ENCODE assay signal across 8 cellular contexts in the genomic region with DNA sequence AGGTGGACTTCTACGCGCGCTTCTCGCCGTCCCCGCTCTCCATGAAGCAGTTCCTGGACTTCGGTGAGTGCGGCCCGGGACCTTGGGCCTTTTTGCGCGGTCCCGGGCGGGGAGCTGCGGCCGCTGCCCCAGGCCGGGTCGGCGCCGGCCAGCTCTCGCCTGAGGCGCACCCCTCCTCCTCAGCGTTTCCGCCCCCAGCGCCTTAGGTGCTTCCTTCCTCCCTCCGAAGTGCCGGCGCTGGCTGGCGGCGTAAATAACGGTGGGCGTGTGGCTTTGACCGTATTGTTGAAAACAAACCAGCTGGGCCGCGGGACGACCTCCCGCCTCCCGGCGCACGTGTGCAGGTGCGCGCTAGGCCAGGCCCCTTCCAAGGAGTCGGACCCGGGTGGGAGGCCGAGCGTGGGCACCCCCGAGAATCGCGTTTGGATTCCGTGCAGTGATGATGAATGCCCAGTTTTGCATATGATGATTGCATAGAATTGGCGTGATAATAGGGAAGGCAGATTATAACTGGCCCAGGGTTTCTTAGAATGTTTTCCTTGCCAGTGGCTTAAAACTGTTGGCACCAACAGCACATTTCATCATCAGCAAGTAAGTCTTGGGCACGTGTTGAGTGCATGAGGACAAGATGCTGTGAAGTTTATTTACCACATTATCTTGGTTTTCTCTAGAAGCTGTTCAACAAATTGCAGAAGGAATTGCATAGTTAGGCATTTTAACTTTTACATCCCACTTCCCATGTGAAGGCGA. TPM values are rescaled to one million over a fixed set of nuclear protein-coding genes. Genes with fewer than 3 reads are reported as not detected.
A peak's percentile ranks its signal among the peaks of the same experiment; 100 is the strongest.
DNase-seq lines count a peak whose midpoint lies in the region; ATAC-seq and TF ChIP-seq lines count a peak whose summit lies in the region.

No MANE protein-coding gene starts in this region.

- POLR2A ChIA-PET in A673 (lab: Charles Lee; ENCODE audit: low non-redundant PET) = no interaction called here

- H3K27me3 ChIP-seq in A673 (replicated peaks; ENCODE audit: insufficient read depth, low read depth, low read length, poor library complexity) (no peaks in the 10 kb centered on the region), lower lobe of right lung (ENCODE audit: low read depth) (no peaks in the 10 kb centered on the region)

- H3K27ac ChIP-seq in A673 (ENCODE audit: low read depth, low read length, poor library complexity, severe bottlenecking) (peak overlapping the region; percentile 84), lower lobe of right lung (peak overlapping the region; percentile 93)

- H3K4me1 ChIP-seq in A673 (ENCODE audit: insufficient read depth, low read length, poor library complexity, severe bottlenecking) (peaks cover 4% of the 10 kb centered on the region), lower lobe of right lung (peaks cover 14% of the 10 kb centered on the region)

- ATAC-seq in GM18511 (IDR thresholded peaks at IDR 0.05; ENCODE audit: unreplicated experiment) (peak; percentile 78), HG02973 (IDR thresholded peaks at IDR 0.05; ENCODE audit: unreplicated experiment) (peak; percentile 60), lower lobe of right lung (peak; percentile 73 to 77)

- intact Hi-C loops in A673 (cut with micrococcal nuclease; ENCODE audit: unreplicated experiment) = no loop called here
- intact Hi-C loops in lower lobe of right lung (cut with DNase I) = no loop called here

- DNase-seq in A673 (ENCODE audit: low spot score) (peak; percentile 70), NCI-H2227 treated with DMSO at 0.1 percent for 48 hours (lab: John Stamatoyannopoulos, UW) (peak; percentile 80), dermis blood vessel endothelial cell (peak; percentile 80), lower lobe of right lung (peak; percentile 82)
- peak; percentile 77 for DNase-seq in activated CD4-positive, alpha-beta T cell treated with anti-CD3 and anti-CD28 coated beads for 48 hours
- peak; percentile 45 for DNase-seq in stimulated activated CD8-positive, alpha-beta memory T cell treated with anti-CD3 and anti-CD28 coated beads, Interleukin-12 subunit alpha, Interleukin-12 subunit beta, amount 100 ng/mL, for 4 hours (ENCODE audit: low read depth)

- BruUV-seq in A673 (replicated peaks; lab: Mats Ljungman, UMichigan) = no TSS peak

- TF ChIP-seq CTCF in A673 (conservative IDR thresholded peaks at IDR 0.05; ENCODE audit: low read depth, low read length) = no peak
- TF ChIP-seq CTCF in lower lobe of right lung (IDR thresholded peaks at IDR 0.05) = no peak

- H3K36me3 ChIP-seq in A673 (ENCODE audit: insufficient read depth, low read length, poor library complexity, severe bottlenecking) (no peaks in the 10 kb centered on the region), lower lobe of right lung (no peaks in the 10 kb centered on the region)

- no peaks in the 10 kb centered on the region for H3K9me3 ChIP-seq in A673 (ENCODE audit: low read depth, low read length, poor library complexity, severe bottlenecking)
- no peaks in the 10 kb centered on the region for H3K9me3 ChIP-seq in lower lobe of right lung

- CTCF ChIA-PET in A673 (lab: Charles Lee) = interaction anchor here (0.5 kb wide), 1 partner anchor 215 kb away, joined by 8 read pairs; no protein-coding TSS in a partner anchor

- H3K4me3 ChIP-seq in A673 (ENCODE audit: low read depth, low read length, poor library complexity, severe bottlenecking) (peak overlapping the region; percentile 90), lower lobe of right lung (peak overlapping the region; percentile 87)

RNA-seq across cellular contexts. Expression of a gene that starts 0.6 kb away (rescaled TPM):
- total RNA-seq in A673 (2021) (6.8 and 12.7 TPM in 2 replicates), dermis blood vessel endothelial cell (5.3 and 10.6 TPM in 2 replicates), lower lobe of right lung (9.5 TPM)

Comparison
In these comparisons a context has a peak if more than half of its experiments do, and no peak if none do; other contexts are left out.
1. Peak in every context shown above with its lines: DNase-seq, ATAC-seq, H3K4me3 ChIP-seq and H3K27ac ChIP-seq.